1 cellular context compared by ENCODE assay signal in the genomic region with DNA sequence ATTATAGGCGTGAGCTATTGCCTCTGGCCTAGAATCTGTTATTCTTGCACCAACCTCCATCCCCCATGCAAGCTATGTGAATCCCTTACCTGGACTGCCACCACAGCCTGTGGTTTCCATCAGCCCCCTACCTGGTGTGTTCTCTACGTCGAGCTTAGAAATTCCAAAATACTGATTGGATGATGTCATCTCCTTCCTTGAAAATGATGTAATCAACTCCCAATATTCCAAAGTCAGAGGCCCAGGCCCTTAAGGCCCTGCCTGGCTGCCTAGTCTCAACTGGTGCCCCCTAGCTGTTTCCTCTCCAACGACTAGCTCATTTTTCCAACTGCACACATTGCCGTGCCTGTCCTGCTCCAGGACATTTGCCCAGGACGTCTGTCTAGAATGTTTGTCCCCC.
TF ChIP-seq lines count a peak whose summit lies in the region.

No MANE protein-coding gene starts in this region.

TF ChIP-seq in HEK293, 187 proteins besides CTCF, POLR2A, EP300 and RAD21 (continued from another document):
- TF ChIP-seq, protein P1, sequence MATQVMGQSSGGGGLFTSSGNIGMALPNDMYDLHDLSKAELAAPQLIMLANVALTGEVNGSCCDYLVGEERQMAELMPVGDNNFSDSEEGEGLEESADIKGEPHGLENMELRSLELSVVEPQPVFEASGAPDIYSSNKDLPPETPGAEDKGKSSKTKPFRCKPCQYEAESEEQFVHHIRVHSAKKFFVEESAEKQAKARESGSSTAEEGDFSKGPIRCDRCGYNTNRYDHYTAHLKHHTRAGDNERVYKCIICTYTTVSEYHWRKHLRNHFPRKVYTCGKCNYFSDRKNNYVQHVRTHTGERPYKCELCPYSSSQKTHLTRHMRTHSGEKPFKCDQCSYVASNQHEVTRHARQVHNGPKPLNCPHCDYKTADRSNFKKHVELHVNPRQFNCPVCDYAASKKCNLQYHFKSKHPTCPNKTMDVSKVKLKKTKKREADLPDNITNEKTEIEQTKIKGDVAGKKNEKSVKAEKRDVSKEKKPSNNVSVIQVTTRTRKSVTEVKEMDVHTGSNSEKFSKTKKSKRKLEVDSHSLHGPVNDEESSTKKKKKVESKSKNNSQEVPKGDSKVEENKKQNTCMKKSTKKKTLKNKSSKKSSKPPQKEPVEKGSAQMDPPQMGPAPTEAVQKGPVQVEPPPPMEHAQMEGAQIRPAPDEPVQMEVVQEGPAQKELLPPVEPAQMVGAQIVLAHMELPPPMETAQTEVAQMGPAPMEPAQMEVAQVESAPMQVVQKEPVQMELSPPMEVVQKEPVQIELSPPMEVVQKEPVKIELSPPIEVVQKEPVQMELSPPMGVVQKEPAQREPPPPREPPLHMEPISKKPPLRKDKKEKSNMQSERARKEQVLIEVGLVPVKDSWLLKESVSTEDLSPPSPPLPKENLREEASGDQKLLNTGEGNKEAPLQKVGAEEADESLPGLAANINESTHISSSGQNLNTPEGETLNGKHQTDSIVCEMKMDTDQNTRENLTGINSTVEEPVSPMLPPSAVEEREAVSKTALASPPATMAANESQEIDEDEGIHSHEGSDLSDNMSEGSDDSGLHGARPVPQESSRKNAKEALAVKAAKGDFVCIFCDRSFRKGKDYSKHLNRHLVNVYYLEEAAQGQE (tag by site-specific recombination; IDR thresholded peaks at IDR 0.05): no peak
- TF ChIP-seq, protein P2, sequence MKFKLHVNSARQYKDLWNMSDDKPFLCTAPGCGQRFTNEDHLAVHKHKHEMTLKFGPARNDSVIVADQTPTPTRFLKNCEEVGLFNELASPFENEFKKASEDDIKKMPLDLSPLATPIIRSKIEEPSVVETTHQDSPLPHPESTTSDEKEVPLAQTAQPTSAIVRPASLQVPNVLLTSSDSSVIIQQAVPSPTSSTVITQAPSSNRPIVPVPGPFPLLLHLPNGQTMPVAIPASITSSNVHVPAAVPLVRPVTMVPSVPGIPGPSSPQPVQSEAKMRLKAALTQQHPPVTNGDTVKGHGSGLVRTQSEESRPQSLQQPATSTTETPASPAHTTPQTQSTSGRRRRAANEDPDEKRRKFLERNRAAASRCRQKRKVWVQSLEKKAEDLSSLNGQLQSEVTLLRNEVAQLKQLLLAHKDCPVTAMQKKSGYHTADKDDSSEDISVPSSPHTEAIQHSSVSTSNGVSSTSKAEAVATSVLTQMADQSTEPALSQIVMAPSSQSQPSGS (tag by site-specific recombination; IDR thresholded peaks at IDR 0.05; ENCODE audit: low read depth): peak; percentile 94
- 0 out of 2 replicates have a peak, but pooled peaks have one; percentile 20 for TF ChIP-seq ZNF335 (tag by site-specific recombination; conservative IDR thresholded peaks at IDR 0.05)
